ENCODE assay signal across 8 cellular contexts in genomic region chr6:169950558-169950957, GRCh38.
DNase-seq lines count a peak whose midpoint lies in the region; ATAC-seq, FAIRE-seq and TF ChIP-seq lines count a peak whose summit lies in the region.

No MANE protein-coding gene starts in this region.

- peak; percentile 63 for TF ChIP-seq RAD21 in Ishikawa (IDR thresholded peaks at IDR 0.05; ENCODE audit: low read depth)

- H3K27ac ChIP-seq in CD4-positive, alpha-beta T cell (ENCODE audit: low read depth, low read length) = no peak overlapping the region
- H3K27ac ChIP-seq in keratinocyte (ENCODE audit: control insufficient read depth, insufficient read depth, low read length) = no peak overlapping the region

- no peak overlapping the region for H3K4me3 Mint-ChIP-seq in CD4-positive, alpha-beta T cell
- H3K4me3 Mint-ChIP-seq in T-helper 17 cell = no peak overlapping the region

- peak; percentile 52 for TF ChIP-seq CTCF in CD4-positive, alpha-beta T cell (IDR thresholded peaks at IDR 0.05)
- TF ChIP-seq CTCF in keratinocyte (optimal IDR thresholded peaks at IDR 0.05 in 1 of 3, IDR thresholded peaks at IDR 0.05 in 1 of 3, conservative IDR thresholded peaks at IDR 0.05 in 1 of 3; ENCODE audit: extremely low read depth in 1 of 3, insufficient read depth in 2 of 3, low read length in 3 of 3) = peak; percentile 34 to 79 (median 41)

- TF ChIP-seq EP300 in Ishikawa (IDR thresholded peaks at IDR 0.05; ENCODE audit: borderline replicate concordance) = no peak

- H3K4me1 ChIP-seq in keratinocyte (ENCODE audit: control insufficient read depth, extremely low read depth, insufficient read depth, low read length) = no peaks in the 10 kb centered on the region

- H3K4me2 ChIP-seq in keratinocyte (ENCODE audit: control insufficient read depth, extremely low read depth, insufficient read depth, low read depth, low read length) = no peak overlapping the region

- no peaks in the 10 kb centered on the region for H4K20me1 ChIP-seq in keratinocyte (ENCODE audit: control insufficient read depth, extremely low read depth, insufficient read depth, low read length)

- no peak for FAIRE-seq in keratinocyte (lab: Jason Lieb, UNC)

- no peaks in the 10 kb centered on the region for H3K9me1 ChIP-seq in keratinocyte (ENCODE audit: control insufficient read depth, extremely low read depth, insufficient read depth, low read length)

- POLR2A ChIA-PET in CD4-positive, alpha-beta T cell (lab: Charles Lee) = no interaction called here

- DNase-seq in CD4-positive, alpha-beta T cell = peak in 5 of 10 experiments; percentile 10 to 38 (median 24)
- DNase-seq in T-helper 17 cell = no peak
- DNase-seq in keratinocyte (ENCODE audit: low read depth, low spot score) = no peak
- no peak for DNase-seq in mesenteric fat pad (ENCODE audit: low spot score)

- H3K9me3 Mint-ChIP-seq in CD4-positive, alpha-beta T cell = no peaks in the 10 kb centered on the region

- no peak overlapping the region for H3K4me3 ChIP-seq in keratinocyte (ENCODE audit: control insufficient read depth in 2 of 3, extremely low read depth in 1 of 3, insufficient read depth in 2 of 3, low read depth in 1 of 3, low read length in 3 of 3)

- no peaks in the 10 kb centered on the region for H3K4me1 Mint-ChIP-seq in CD4-positive, alpha-beta T cell (ENCODE audit: low read depth)
- no peaks in the 10 kb centered on the region for H3K4me1 Mint-ChIP-seq in T-helper 17 cell

- no peaks in the 10 kb centered on the region for H3K36me3 Mint-ChIP-seq in CD4-positive, alpha-beta T cell (ENCODE audit: low read depth)
- H3K36me3 Mint-ChIP-seq in T-helper 17 cell (ENCODE audit: low read depth) = no peaks in the 10 kb centered on the region

- no peak overlapping the region for H3K9ac ChIP-seq in keratinocyte (ENCODE audit: control insufficient read depth, extremely low read depth, insufficient read depth, low read length)

- intact Hi-C loops in CD4-positive, alpha-beta T cell (cut with DNase I, micrococcal nuclease) = loop anchor here (1.0 to 5.0 kb wide), 6 partner anchors 42 to 579 kb away; partner anchors contain the start of gene DLL1 (in 1 of the 2)

- dilution Hi-C loops in keratinocyte (cut with MboI; ENCODE audit: extremely low pct_ligation_motif_present, low sequenced_read_pairs) = no loop called here

- H3K9me3 ChIP-seq in CD4-positive, alpha-beta T cell (ENCODE audit: control insufficient read depth, low read length) = no peaks in the 10 kb centered on the region
- H3K9me3 ChIP-seq in T-helper 17 cell (ENCODE audit: control insufficient read depth, low read length, poor library complexity, severe bottlenecking) (no peaks in the 10 kb centered on the region), keratinocyte (ENCODE audit: control insufficient read depth, low read depth, low read length) (no peaks in the 10 kb centered on the region)

- H3K36me3 ChIP-seq in keratinocyte (ENCODE audit: control insufficient read depth in 2 of 2, extremely low read depth in 1 of 2, insufficient read depth in 2 of 2, low read length in 2 of 2) = no peaks in the 10 kb centered on the region

- no peaks in the 10 kb centered on the region for H3K27me3 ChIP-seq in CD4-positive, alpha-beta T cell (ENCODE audit: control insufficient read depth, insufficient read depth, low read length)
- H3K27me3 ChIP-seq in keratinocyte (ENCODE audit: control insufficient read depth, extremely low read depth, insufficient read depth, low read length) = no peaks in the 10 kb centered on the region

- no peak for ATAC-seq in CD4-positive, alpha-beta T cell (ENCODE audit: poor library complexity)
- ATAC-seq in T-helper 17 cell (peak; percentile 36), GM19351 (IDR thresholded peaks at IDR 0.05; ENCODE audit: unreplicated experiment) (no peak), GM18867 (IDR thresholded peaks at IDR 0.05; ENCODE audit: unreplicated experiment) (no peak), GM19455 (IDR thresholded peaks at IDR 0.05; ENCODE audit: unreplicated experiment) (no peak)

- no peak overlapping the region for H2AFZ ChIP-seq in keratinocyte (ENCODE audit: control insufficient read depth, low read length)

- no peaks in the 10 kb centered on the region for H3K79me2 ChIP-seq in keratinocyte (ENCODE audit: control insufficient read depth, insufficient read depth, low read length)

- CTCF ChIA-PET in CD4-positive, alpha-beta T cell (lab: Charles Lee) = no interaction called here

- no peak overlapping the region for H3K27ac Mint-ChIP-seq in CD4-positive, alpha-beta T cell
- no peak overlapping the region for H3K27ac Mint-ChIP-seq in T-helper 17 cell

- H3K27me3 Mint-ChIP-seq in CD4-positive, alpha-beta T cell = no peaks in the 10 kb centered on the region
- H3K27me3 Mint-ChIP-seq in T-helper 17 cell = no peaks in the 10 kb centered on the region

TF ChIP-seq in Ishikawa, 13 proteins besides CTCF, POLR2A, EP300 and RAD21:
- TF ChIP-seq REST (IDR thresholded peaks at IDR 0.05; ENCODE audit: low read depth) (no peak), EGR1 (IDR thresholded peaks at IDR 0.05) (no peak), USF1 (IDR thresholded peaks at IDR 0.05) (no peak), TEAD4 (IDR thresholded peaks at IDR 0.05) (no peak), CEBPB (IDR thresholded peaks at IDR 0.05) (no peak), TAF1 (IDR thresholded peaks at IDR 0.05; ENCODE audit: low read depth) (no peak), FOXM1 (IDR thresholded peaks at IDR 0.05; ENCODE audit: borderline replicate concordance, low read depth) (no peak), NFIC (IDR thresholded peaks at IDR 0.05) (no peak), CREB1 (IDR thresholded peaks at IDR 0.05; ENCODE audit: low read depth) (no peak), YY1 (IDR thresholded peaks at IDR 0.05; ENCODE audit: low read depth) (no peak), TCF12 (IDR thresholded peaks at IDR 0.05; ENCODE audit: low read depth) (no peak), ZBTB7A (IDR thresholded peaks at IDR 0.05; ENCODE audit: low read depth) (no peak), MAX (IDR thresholded peaks at IDR 0.05) (no peak)
